27 cellular contexts compared by ENCODE assay signal in the genomic region with DNA sequence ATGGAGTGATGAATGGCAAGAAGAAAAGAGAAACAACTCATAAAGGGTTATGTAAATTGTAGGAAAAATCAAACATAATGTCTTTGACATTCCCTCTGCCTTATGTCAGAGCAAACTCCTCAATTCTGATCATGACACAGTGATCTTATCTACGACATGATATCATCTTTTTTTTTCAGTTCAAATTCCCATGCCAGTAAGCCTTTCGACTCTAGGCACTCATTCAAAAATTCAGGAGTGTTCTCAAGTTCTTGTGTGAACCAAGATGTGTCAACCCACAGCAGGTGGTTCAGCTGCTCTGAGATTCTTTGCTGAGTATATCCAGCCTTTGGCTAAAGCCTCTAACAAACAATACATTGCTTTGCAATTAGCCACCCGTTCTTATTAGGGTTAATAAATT.
DNase-seq lines count a peak whose midpoint lies in the region; ATAC-seq, FAIRE-seq and TF ChIP-seq lines count a peak whose summit lies in the region.
"Had no signal": no experiment of that assay in that cellular context is flagged by ENCODE, and none has a peak within 500 bp of the region (broad histone marks: within the 10 kb centered on the region; RNA-seq: fewer than 3 reads in every experiment).

No MANE protein-coding gene starts in this region.

- H3K36me3 ChIP-seq in left lung (no peaks in the 10 kb centered on the region), small intestine (ENCODE audit: control insufficient read depth in 2 of 2, insufficient read depth in 2 of 2, low read length in 2 of 2) (no peaks in the 10 kb centered on the region)
- H3K36me3 ChIP-seq: heart left ventricle, neutrophil, vagina had no signal

- TF ChIP-seq CTCF in left lung (IDR thresholded peaks at IDR 0.05) (no peak), GM10266 (IDR thresholded peaks at IDR 0.05; ENCODE audit: control insufficient read depth, insufficient read depth, low read depth, missing control alignments) (no peak)

- H3K4me1 ChIP-seq in left lung (no peaks in the 10 kb centered on the region), small intestine (ENCODE audit: control insufficient read depth in 2 of 2, insufficient read depth in 1 of 2, low read depth in 1 of 2, low read length in 1 of 2) (peaks cover 0 to 6% of the 10 kb centered on the region in 2 donors)
- H3K4me1 ChIP-seq: vagina had no signal

- ATAC-seq in SK-N-SH treated with all-trans-retinoic acid at 6 μM for 48 hours (peak; percentile 76), left lung (peak; percentile 74)
- ATAC-seq in stimulated activated memory B cell treated with anti-CD40 and anti-IgM and Interleukin-4, amounts not matched to agents 10 μg/mL and 1 μg/mL and 100 μg/mL, for 72 hours: no peak
- ATAC-seq: heart left ventricle, left ventricle myocardium superior, mucosa of descending colon, Panc1 had no signal

- H3K27ac ChIP-seq in left lung (no peak overlapping the region), small intestine (ENCODE audit: low read depth in 1 of 2, low read length in 1 of 2) (no peak overlapping the region)
- H3K27ac ChIP-seq: coronary artery, neutrophil, SK-N-MC, vagina had no signal

- H3K4me3 Mint-ChIP-seq in stimulated activated memory B cell treated with anti-CD40 and anti-IgM and Interleukin-4, amounts not matched to agents 10 μg/mL and 1 μg/mL and 100 μg/mL, for 72 hours: no peak overlapping the region
- H3K4me3 Mint-ChIP-seq: activated naive CD8-positive, alpha-beta T cell treated with anti-CD3 and anti-CD28 coated beads for 36 hours; B cell had no signal

- intact Hi-C loops in left lung (cut with DNase I): no loop called here

- no peak overlapping the region for H3K27ac Mint-ChIP-seq in stimulated activated memory B cell treated with anti-CD40 and anti-IgM and Interleukin-4, amounts not matched to agents 10 μg/mL and 1 μg/mL and 100 μg/mL, for 72 hours
- H3K27ac Mint-ChIP-seq: activated naive CD8-positive, alpha-beta T cell treated with anti-CD3 and anti-CD28 coated beads for 36 hours; B cell had no signal

- no peaks in the 10 kb centered on the region for H3K4me1 Mint-ChIP-seq in stimulated activated memory B cell treated with anti-CD40 and anti-IgM and Interleukin-4, amounts not matched to agents 10 μg/mL and 1 μg/mL and 100 μg/mL, for 72 hours
- H3K4me1 Mint-ChIP-seq: activated naive CD8-positive, alpha-beta T cell treated with anti-CD3 and anti-CD28 coated beads for 36 hours; B cell had no signal

- H3K27me3 Mint-ChIP-seq in stimulated activated memory B cell treated with anti-CD40 and anti-IgM and Interleukin-4, amounts not matched to agents 10 μg/mL and 1 μg/mL and 100 μg/mL, for 72 hours: no peaks in the 10 kb centered on the region
- H3K27me3 Mint-ChIP-seq: activated naive CD8-positive, alpha-beta T cell treated with anti-CD3 and anti-CD28 coated beads for 36 hours; B cell had no signal

- DNase-seq in NCI-H2029 treated with DMSO at 0.1 percent for 48 hours (lab: John Stamatoyannopoulos, UW) (peak; percentile 22), NCI-H2029 (lab: John Stamatoyannopoulos, UW) (no peak), left lung (no peak), small intestine (peak; percentile 41), activated gamma-delta T cell treated with Interleukin-2 at 50 U/mL for 16 hours (no peak), GM10266 (ENCODE audit: extremely low spot score) (no peak)
- DNase-seq: activated CD4-positive, CD25-positive, alpha-beta regulatory T cell treated with anti-CD3 and anti-CD28 coated beads, Interleukin-2, amount 50 U/mL, for 72 hours; activated CD8-positive, alpha-beta memory T cell treated with anti-CD3 and anti-CD28 coated beads for 24 hours; activated naive CD8-positive, alpha-beta T cell treated with anti-CD3 and anti-CD28 coated beads for 36 hours; COR-L47; heart left ventricle; left ventricle myocardium superior; mucosa of descending colon; NCI-H1436 treated with DMSO at 0.1 percent for 48 hours; stimulated activated CD4-positive, alpha-beta T cell treated with anti-CD3 and anti-CD28 coated beads, Interleukin-15, amount 100 ng/mL, for 24 hours; T1000 had no signal

- H3K4me3 ChIP-seq in left lung (no peak overlapping the region), small intestine (ENCODE audit: low read depth in 1 of 2, low read length in 2 of 2) (no peak overlapping the region)
- H3K4me3 ChIP-seq: coronary artery, heart left ventricle, mucosa of descending colon, SK-N-MC, vagina had no signal

- whole genome bisulfite sequencing in small intestine, 3 donors: 13 to 39% (median 19%) methylated on average over 3 of the region's 3 CpGs

- no peaks in the 10 kb centered on the region for H3K27me3 ChIP-seq in left lung
- no peaks in the 10 kb centered on the region for H3K27me3 ChIP-seq in small intestine (ENCODE audit: control insufficient read depth in 2 of 2, insufficient read depth in 2 of 2, low read length in 2 of 2)
- H3K27me3 ChIP-seq: heart left ventricle, neutrophil, vagina had no signal

- peaks cover 2% of the 10 kb centered on the region for H3K9me3 Mint-ChIP-seq in stimulated activated memory B cell treated with anti-CD40 and anti-IgM and Interleukin-4, amounts not matched to agents 10 μg/mL and 1 μg/mL and 100 μg/mL, for 72 hours

- FAIRE-seq in small intestine (lab: Jason Lieb, UNC): no peak
- FAIRE-seq: A204.1, endometrium had no signal

- no peaks in the 10 kb centered on the region for H3K36me3 Mint-ChIP-seq in stimulated activated memory B cell treated with anti-CD40 and anti-IgM and Interleukin-4, amounts not matched to agents 10 μg/mL and 1 μg/mL and 100 μg/mL, for 72 hours
- H3K36me3 Mint-ChIP-seq: activated naive CD8-positive, alpha-beta T cell treated with anti-CD3 and anti-CD28 coated beads for 36 hours; brain had no signal

- no peaks in the 10 kb centered on the region for H3K9me3 ChIP-seq in left lung
- no peaks in the 10 kb centered on the region for H3K9me3 ChIP-seq in small intestine (ENCODE audit: control insufficient read depth, low read depth)
- H3K9me3 ChIP-seq: heart left ventricle, mucosa of descending colon, neutrophil, vagina had no signal

TF ChIP-seq in SK-N-SH treated with all-trans-retinoic acid at 6 μM for 48 hours, 23 proteins besides CTCF, POLR2A, EP300 and RAD21 (continues in another document):
- TF ChIP-seq, protein P1, sequence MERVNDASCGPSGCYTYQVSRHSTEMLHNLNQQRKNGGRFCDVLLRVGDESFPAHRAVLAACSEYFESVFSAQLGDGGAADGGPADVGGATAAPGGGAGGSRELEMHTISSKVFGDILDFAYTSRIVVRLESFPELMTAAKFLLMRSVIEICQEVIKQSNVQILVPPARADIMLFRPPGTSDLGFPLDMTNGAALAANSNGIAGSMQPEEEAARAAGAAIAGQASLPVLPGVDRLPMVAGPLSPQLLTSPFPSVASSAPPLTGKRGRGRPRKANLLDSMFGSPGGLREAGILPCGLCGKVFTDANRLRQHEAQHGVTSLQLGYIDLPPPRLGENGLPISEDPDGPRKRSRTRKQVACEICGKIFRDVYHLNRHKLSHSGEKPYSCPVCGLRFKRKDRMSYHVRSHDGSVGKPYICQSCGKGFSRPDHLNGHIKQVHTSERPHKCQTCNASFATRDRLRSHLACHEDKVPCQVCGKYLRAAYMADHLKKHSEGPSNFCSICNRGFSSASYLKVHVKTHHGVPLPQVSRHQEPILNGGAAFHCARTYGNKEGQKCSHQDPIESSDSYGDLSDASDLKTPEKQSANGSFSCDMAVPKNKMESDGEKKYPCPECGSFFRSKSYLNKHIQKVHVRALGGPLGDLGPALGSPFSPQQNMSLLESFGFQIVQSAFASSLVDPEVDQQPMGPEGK (CRISPR knock-in tag; IDR thresholded peaks at IDR 0.05; ENCODE audit: borderline replicate concordance): peak; percentile 63; the same call in 1 of the 2 replicates
- TF ChIP-seq SNAI2 (CRISPR knock-in tag; IDR thresholded peaks at IDR 0.05) (no peak), ZNF565 (CRISPR knock-in tag; conservative IDR thresholded peaks at IDR 0.05; ENCODE audit: low read depth) (no peak), ZFP3 (CRISPR knock-in tag; IDR thresholded peaks at IDR 0.05) (no peak), PPARA (CRISPR knock-in tag; IDR thresholded peaks at IDR 0.05; ENCODE audit: borderline replicate concordance) (no peak), ARNTL (CRISPR knock-in tag; IDR thresholded peaks at IDR 0.05; ENCODE audit: borderline replicate concordance, low read depth) (no peak), OSR1 (CRISPR knock-in tag; IDR thresholded peaks at IDR 0.05) (no peak), TCF4 (CRISPR knock-in tag; IDR thresholded peaks at IDR 0.05; ENCODE audit: borderline replicate concordance) (0 out of 2 replicates have a peak, but pooled peaks have one; percentile 13)
- TF ChIP-seq, protein P2, sequence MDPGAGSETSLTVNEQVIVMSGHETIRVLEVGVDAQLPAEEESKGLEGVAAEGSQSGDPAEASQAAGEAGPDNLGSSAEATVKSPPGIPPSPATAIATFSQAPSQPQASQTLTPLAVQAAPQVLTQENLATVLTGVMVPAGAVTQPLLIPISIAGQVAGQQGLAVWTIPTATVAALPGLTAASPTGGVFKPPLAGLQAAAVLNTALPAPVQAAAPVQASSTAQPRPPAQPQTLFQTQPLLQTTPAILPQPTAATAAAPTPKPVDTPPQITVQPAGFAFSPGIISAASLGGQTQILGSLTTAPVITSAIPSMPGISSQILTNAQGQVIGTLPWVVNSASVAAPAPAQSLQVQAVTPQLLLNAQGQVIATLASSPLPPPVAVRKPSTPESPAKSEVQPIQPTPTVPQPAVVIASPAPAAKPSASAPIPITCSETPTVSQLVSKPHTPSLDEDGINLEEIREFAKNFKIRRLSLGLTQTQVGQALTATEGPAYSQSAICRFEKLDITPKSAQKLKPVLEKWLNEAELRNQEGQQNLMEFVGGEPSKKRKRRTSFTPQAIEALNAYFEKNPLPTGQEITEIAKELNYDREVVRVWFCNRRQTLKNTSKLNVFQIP (CRISPR knock-in tag; IDR thresholded peaks at IDR 0.05; ENCODE audit: borderline replicate concordance, low read depth): peak; percentile 70; the same call in 1 of the 2 replicates

Comparison
In these comparisons a context has a peak if more than half of its experiments do, and no peak if none do; other contexts are left out.
1. DNase-seq: peak in NCI-H2029 treated with DMSO at 0.1 percent for 48 hours (single experiment) and small intestine (single experiment); none in NCI-H2029 (single experiment), left lung (0 of 2), activated gamma-delta T cell treated with Interleukin-2 at 50 U/mL for 16 hours (single experiment) and GM10266 (single experiment).